In genomic region chr1:174217787-174218574, GRCh38 we compare ENCODE assay signal across 9 cellular contexts. TPM values are rescaled to one million over a fixed set of nuclear protein-coding genes. Genes with fewer than 3 reads are reported as not detected.
DNase-seq lines count a peak whose midpoint lies in the region; ATAC-seq, FAIRE-seq and TF ChIP-seq lines count a peak whose summit lies in the region.
"Had no signal": no experiment of that assay in that cellular context is flagged by ENCODE, and none has a peak within 500 bp of the region (broad histone marks: within the 10 kb centered on the region; RNA-seq: fewer than 3 reads in every experiment).

No MANE protein-coding gene starts in this region.

- H3K79me2 ChIP-seq in osteoblast (ENCODE audit: insufficient read depth, low read length) = no peaks in the 10 kb centered on the region

- H3K9me3 ChIP-seq in A549 = peaks cover 7% of the 10 kb centered on the region; the same call in 1 of the 3 replicates
- H3K9me3 ChIP-seq in osteoblast (ENCODE audit: low read depth, low read length) = no peaks in the 10 kb centered on the region
- H3K9me3 ChIP-seq: HAP-1 had no signal

- H3K4me3 ChIP-seq in A549 (no peak overlapping the region), osteoblast (ENCODE audit: insufficient read depth, low read length) (no peak overlapping the region)
- H3K4me3 ChIP-seq: HAP-1 had no signal

- H3K27me3 ChIP-seq in osteoblast (ENCODE audit: insufficient read depth, low read length) = no peaks in the 10 kb centered on the region

- DNase-seq in A549 (ENCODE audit: low read depth in 1 of 2, low spot score in 1 of 2) (peak; percentile 21 to 35), GM10248 (ENCODE audit: extremely low spot score) (no peak), HT-29 (ENCODE audit: low spot score) (peak; percentile 71), SHP77 (lab: John Stamatoyannopoulos, UW) (peak; percentile 11 to 14), fibroblast of gingiva (ENCODE audit: low read depth) (peak; percentile 28), osteoblast (ENCODE audit: insufficient read length, low spot score, missing footprints) (no peak)
- no peak for DNase-seq in stimulated activated CD4-positive, alpha-beta T cell treated with anti-CD3 and anti-CD28 coated beads, Interleukin-15, amount 100 ng/mL, for 24 hours
- DNase-seq in stimulated activated CD4-positive, alpha-beta T cell treated with anti-CD3 and anti-CD28 coated beads, Interleukin-12 subunit alpha, Interleukin-12 subunit beta, amount 100 ng/mL, for 4 hours = no peak

- no peaks in the 10 kb centered on the region for H4K20me1 ChIP-seq in osteoblast (ENCODE audit: insufficient read depth, low read length)

- peaks cover 4% of the 10 kb centered on the region; the same call in 2 of the 3 replicates for H3K4me1 ChIP-seq in A549
- peaks cover 5% of the 10 kb centered on the region for H3K4me1 ChIP-seq in osteoblast (ENCODE audit: insufficient read depth, low read length)
- H3K4me1 ChIP-seq: HAP-1 had no signal

- peak; percentile 84 for TF ChIP-seq CTCF in A549 (IDR thresholded peaks at IDR 0.05)
- TF ChIP-seq CTCF in GM10248 (IDR thresholded peaks at IDR 0.05; ENCODE audit: control extremely low read depth, extremely low read depth, low read depth, missing control alignments) = peak; percentile 73
- peak; percentile 70 for TF ChIP-seq CTCF in osteoblast (IDR thresholded peaks at IDR 0.05; ENCODE audit: extremely low read depth, low read depth, low read length)

- no peak overlapping the region for H2AFZ ChIP-seq in osteoblast (ENCODE audit: low read length)

- FAIRE-seq in A549 (lab: Jason Lieb, UNC) = no peak

- no peaks in the 10 kb centered on the region for H3K36me3 ChIP-seq in osteoblast (ENCODE audit: insufficient read depth, low read length)
- H3K36me3 ChIP-seq: HAP-1 had no signal

- H3K4me2 ChIP-seq in A549 (no peak overlapping the region), osteoblast (ENCODE audit: insufficient read depth, low read length) (no peak overlapping the region)

- POLR2A ChIA-PET in A549 (lab: Yijun Ruan, JAX) = interaction anchor here (1.0 kb wide), 1 partner anchor 350 kb away, joined by 4 read pairs; the partner anchor contains the start of gene ZBTB37
- POLR2A ChIA-PET in GM10248 (lab: Yijun Ruan, JAX) = interaction anchor here (0.5 kb wide), 1 partner anchor 9 kb away, joined by 6 read pairs; no protein-coding TSS in a partner anchor

- no peak for TF ChIP-seq POLR2A in A549 (IDR thresholded peaks at IDR 0.05; ENCODE audit: low read length)

- H3K27ac ChIP-seq in A549 (no peak overlapping the region), osteoblast (ENCODE audit: low read depth, low read length) (no peak overlapping the region)

- no peak for TF ChIP-seq EP300 in A549 (IDR thresholded peaks at IDR 0.05)

- ATAC-seq in A549 = peak; percentile 56 to 80; a peak in 3 of 6 replicates

- TF ChIP-seq RAD21 in A549 (conservative IDR thresholded peaks at IDR 0.05 in 1 of 2, IDR thresholded peaks at IDR 0.05 in 1 of 2) = peak; percentile 80 to 86

- WGBS in A549 (ENCODE audit: missing lambda C conversion rate) = 27% methylated on average over 4 of the region's 4 CpGs

- CTCF ChIA-PET in A549 (lab: Yijun Ruan, JAX) (interaction anchor here (0.6 to 2.1 kb wide), 32 partner anchors 9 to 1501 kb away, joined by 3 to 7 read pairs (median 3); no protein-coding TSS in a partner anchor), GM10248 (lab: Yijun Ruan, JAX) (interaction anchor here (0.6 to 5.1 kb wide), 35 partner anchors 8 to 969 kb away, joined by 3 to 41 read pairs (median 4); partner anchors contain the start of genes CACYBP and RABGAP1L)

TF ChIP-seq in A549, 52 proteins besides CTCF, POLR2A, EP300 and RAD21:
- TF ChIP-seq CEBPB (IDR thresholded peaks at IDR 0.05) = peak in 1 of 2 experiments; percentile 54; a peak in 1 of 4 replicates
- peak; percentile 70 for TF ChIP-seq SMC3 (IDR thresholded peaks at IDR 0.05)
- TF ChIP-seq FOSB (CRISPR knock-in tag; IDR thresholded peaks at IDR 0.05) = no peak

RNA-seq across cellular contexts. Expression of gene RABGAP1L, which starts 58.7 kb away (rescaled TPM):
- polyA plus RNA-seq in A549 (2011; rRNA removed) = 15.8 and 18.6 TPM in 2 replicates
- polyA plus RNA-seq in A549 (2012; cell fraction: cytosol; rRNA removed) = 3.8 and 4.5 TPM in 2 replicates
- 3.8 and 5.5 TPM in 2 replicates for polyA plus RNA-seq in A549 (2012; cell fraction: nucleus; rRNA removed)
- polyA plus RNA-seq in A549 (2017; fragmentation: RNase III; extraction: RNeasy Plus Mini Kit Qiagen cat#74134 plus additional on column Dnase treatment) = 7.6 to 8.2 TPM (median 8.0 TPM) in 3 replicates
- 35.9 and 44.4 TPM in 2 replicates for polyA minus RNA-seq in A549 (2011; rRNA and poly(A)+ RNA removed)
- total RNA-seq in HT-29 (2014; rRNA removed; shearing (Covaris generic)) = 18.4 and 20.2 TPM in 2 replicates
- 30.0 and 34.5 TPM in 2 replicates for total RNA-seq in osteoblast

Comparison
In these comparisons a context has a peak if more than half of its experiments do, and no peak if none do; other contexts are left out.
1. DNase-seq: peak in A549 (2 of 2), HT-29 (single experiment), SHP77 (2 of 2) and fibroblast of gingiva (single experiment); none in GM10248 (single experiment), osteoblast (single experiment), stimulated activated CD4-positive, alpha-beta T cell treated with anti-CD3 and anti-CD28 coated beads, Interleukin-15, amount 100 ng/mL, for 24 hours (single experiment) and stimulated activated CD4-positive, alpha-beta T cell treated with anti-CD3 and anti-CD28 coated beads, Interleukin-12 subunit alpha, Interleukin-12 subunit beta, amount 100 ng/mL, for 4 hours (single experiment).
2. Peak in every context shown above with its lines, with median percentiles within 50 percentile points of each other: CTCF ChIP-seq.